ENCODE assay signal across 18 cellular contexts in the genomic region with DNA sequence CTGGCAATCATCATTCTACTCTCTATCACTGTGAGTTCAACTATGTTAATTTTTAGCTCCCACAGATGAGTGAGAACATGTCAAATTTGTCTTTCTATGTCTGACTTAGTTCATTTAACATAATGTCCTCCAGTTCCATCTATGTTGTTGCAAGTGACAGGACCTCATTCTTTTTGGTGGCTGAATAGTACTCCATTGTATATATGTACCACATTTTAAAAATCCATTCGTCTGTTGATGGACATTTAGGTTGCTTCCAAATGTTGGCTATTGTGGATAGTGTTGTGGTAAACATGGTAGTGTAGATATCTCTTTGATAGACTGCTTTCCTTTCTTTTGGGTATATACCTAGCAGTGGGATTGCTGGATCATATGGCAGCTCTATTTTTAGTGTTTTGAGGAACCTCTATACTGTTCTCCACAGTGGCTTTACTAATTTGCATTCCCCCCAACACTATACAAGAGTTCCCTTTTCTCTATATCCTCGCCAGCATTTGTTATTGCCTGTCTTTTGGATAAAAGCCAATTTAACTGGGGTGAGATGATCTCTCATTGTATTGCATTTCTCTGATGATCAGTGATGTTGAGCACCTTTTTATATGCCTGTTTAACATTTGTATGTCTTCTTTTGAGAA.
DNase-seq lines count a peak whose midpoint lies in the region; ATAC-seq and TF ChIP-seq lines count a peak whose summit lies in the region.
"Had no signal": no experiment of that assay in that cellular context is flagged by ENCODE, and none has a peak within 500 bp of the region (broad histone marks: within the 10 kb centered on the region; RNA-seq: fewer than 3 reads in every experiment).

No MANE protein-coding gene starts in this region.

- H2AFZ ChIP-seq in IMR-90 (replicated peaks; ENCODE audit: low read length, poor library complexity) (no peak overlapping the region), osteoblast (ENCODE audit: low read length) (no peak overlapping the region)

- CTCF ChIA-PET in IMR-90 (lab: Yijun Ruan, JAX), result no interaction called here

- H3K4me1 ChIP-seq in IMR-90 (ENCODE audit: control insufficient read depth, insufficient read depth, low read length) (peaks cover 17% of the 10 kb centered on the region), RWPE2 (ENCODE audit: insufficient read depth, poor library complexity, severe bottlenecking) (peaks cover 49% of the 10 kb centered on the region), osteoblast (ENCODE audit: insufficient read depth, low read length) (peaks cover 51% of the 10 kb centered on the region)

- DNase-seq in SIG-M5 treated with dmso at 0.1 percent for 504 hours (lab: John Stamatoyannopoulos, UW; ENCODE audit: unreplicated experiment) (peak; percentile 45), SIG-M5 (lab: John Stamatoyannopoulos, UW) (no peak), IMR-90 (no peak), RWPE2 (ENCODE audit: low spot score) (no peak), osteoblast (ENCODE audit: insufficient read length, low spot score, missing footprints) (no peak), anterior cingulate cortex (lab: John Stamatoyannopoulos, UW) (no peak), SK-N-DZ (ENCODE audit: low spot score) (no peak), left lobe of liver (ENCODE audit: low spot score) (no peak)
- DNase-seq: 8988T, Caco-2, H9, NCI-H1417, NCI-H1930, NCI-H2171, NCI-H510A, NCI-H82 had no signal

- H2AK9ac ChIP-seq in IMR-90 (replicated peaks; ENCODE audit: low read depth, low read length, poor library complexity), result no peak overlapping the region

- H3K27ac ChIP-seq in IMR-90 (ENCODE audit: insufficient read depth, low read length) (0 out of 2 replicates have a peak overlapping the region, but pooled peaks have one; percentile 11), RWPE2 (ENCODE audit: poor library complexity, severe bottlenecking) (peak overlapping the region; percentile 47), osteoblast (ENCODE audit: low read depth, low read length) (peak overlapping the region; percentile 25)
- H3K27ac ChIP-seq: C4-2B had no signal

- no peak overlapping the region for H3K4me2 ChIP-seq in IMR-90 (ENCODE audit: low read depth, low read length)
- no peak overlapping the region for H3K4me2 ChIP-seq in osteoblast (ENCODE audit: insufficient read depth, low read length)

- H4K5ac ChIP-seq in IMR-90 (ENCODE audit: low read depth, low read length), result peak overlapping the region; percentile 26; the same call in 1 of the 2 replicates

- no peak for TF ChIP-seq CTCF in IMR-90 (conservative IDR thresholded peaks at IDR 0.05; ENCODE audit: low read depth, low read length)
- TF ChIP-seq CTCF in RWPE2 (IDR thresholded peaks at IDR 0.05; ENCODE audit: poor library complexity, severe bottlenecking), result no peak
- no peak for TF ChIP-seq CTCF in osteoblast (IDR thresholded peaks at IDR 0.05; ENCODE audit: extremely low read depth, low read depth, low read length)

- H2BK20ac ChIP-seq in IMR-90 (ENCODE audit: low read depth, low read length), result peak overlapping the region; percentile 43; the same call in 1 of the 2 replicates

- TF ChIP-seq POLR2A in IMR-90 (IDR thresholded peaks at IDR 0.05; ENCODE audit: low read depth, low read length), result no peak

- no peaks in the 10 kb centered on the region; the same call in none of the 2 replicates for H3K9me1 ChIP-seq in IMR-90 (ENCODE audit: insufficient read depth, low read length)

- WGBS in IMR-90 (ENCODE audit: extremely low coverage in 2 of 2, insufficient read length in 1 of 2), 2 experiments, result no CpG with 5 or more reads among the region's 2 CpGs

- peak overlapping the region; percentile 2; the same call in 1 of the 2 replicates for H3K4ac ChIP-seq in IMR-90 (ENCODE audit: low read depth, low read length)

- H2BK120ac ChIP-seq in IMR-90 (ENCODE audit: low read depth, low read length), result peak overlapping the region; percentile 16

- no peak overlapping the region for H3K56ac ChIP-seq in IMR-90 (ENCODE audit: extremely low read depth, insufficient read depth, low read length)

- no peak overlapping the region for H3K9ac ChIP-seq in IMR-90 (ENCODE audit: low read depth, low read length)

- H3K9me3 ChIP-seq in IMR-90 (ENCODE audit: control insufficient read depth, insufficient read depth, low read length), result no peaks in the 10 kb centered on the region
- no peaks in the 10 kb centered on the region for H3K9me3 ChIP-seq in RWPE2 (ENCODE audit: severe bottlenecking)
- no peaks in the 10 kb centered on the region for H3K9me3 ChIP-seq in osteoblast (ENCODE audit: low read depth, low read length)
- H3K9me3 ChIP-seq: Caco-2 had no signal

- H2BK5ac ChIP-seq in IMR-90 (ENCODE audit: low read depth, low read length, poor library complexity, severe bottlenecking), result peak overlapping the region; percentile 72

- H3K27me3 ChIP-seq in IMR-90 (ENCODE audit: control insufficient read depth, insufficient read depth, low read length), result no peaks in the 10 kb centered on the region
- H3K27me3 ChIP-seq in RWPE2 (ENCODE audit: insufficient read depth, poor library complexity, severe bottlenecking), result no peaks in the 10 kb centered on the region
- no peaks in the 10 kb centered on the region for H3K27me3 ChIP-seq in osteoblast (ENCODE audit: insufficient read depth, low read length)
- H3K27me3 ChIP-seq: SJSA1 had no signal

- no peak for ATAC-seq in IMR-90 (ENCODE audit: low read depth)
- no peak for ATAC-seq in RWPE2 (ENCODE audit: low read depth)
- ATAC-seq in left lobe of liver, result no peak

- H2BK15ac ChIP-seq in IMR-90 (ENCODE audit: low read depth, low read length), result no peak overlapping the region

- no peaks in the 10 kb centered on the region for H3K79me2 ChIP-seq in osteoblast (ENCODE audit: insufficient read depth, low read length)

- dilution Hi-C loops in IMR-90 (cut with HindIII; ENCODE audit: low sequenced_read_pairs, unreplicated experiment), result no loop called here

- H3K79me1 ChIP-seq in IMR-90 (ENCODE audit: low read depth in 1 of 2, low read length in 2 of 2), result peaks cover 0 to 30% of the 10 kb centered on the region in 2 experiments; a peak in 3 of 4 replicates

- in situ Hi-C loops in IMR-90 (cut with MboI; ENCODE audit: low sequenced_read_pairs), result no loop called here

- H3K4me3 ChIP-seq in IMR-90 (ENCODE audit: insufficient read depth, low read depth, low read length) (no peak overlapping the region), RWPE2 (ENCODE audit: severe bottlenecking) (no peak overlapping the region), osteoblast (ENCODE audit: insufficient read depth, low read length) (no peak overlapping the region)
- H3K4me3 ChIP-seq: SJSA1 had no signal

- BruUV-seq in IMR-90 (replicated peaks; lab: Mats Ljungman, UMichigan), result no TSS peak

- POLR2A ChIA-PET in IMR-90 (lab: Charles Lee; ENCODE audit: unreplicated experiment), result no interaction called here

- no peak overlapping the region for H3K14ac ChIP-seq in IMR-90 (replicated peaks; ENCODE audit: low read depth, low read length)

- H4K8ac ChIP-seq in IMR-90 (ENCODE audit: low read depth in 2 of 2, low read length in 2 of 2), result no peak overlapping the region; a peak in 1 of 4 replicates

- no peak overlapping the region for H3K23ac ChIP-seq in IMR-90 (ENCODE audit: low read depth, low read length)

- H2AK5ac ChIP-seq in IMR-90 (ENCODE audit: low read depth, low read length), result no peak overlapping the region

- H4K20me1 ChIP-seq in IMR-90 (ENCODE audit: insufficient read depth, low read length) (no peaks in the 10 kb centered on the region; the same call in 1 of the 2 replicates), osteoblast (ENCODE audit: insufficient read depth, low read length) (no peaks in the 10 kb centered on the region)

- H4K91ac ChIP-seq in IMR-90 (ENCODE audit: insufficient read depth, low read depth, low read length), result no peak overlapping the region

- intact Hi-C loops in IMR-90 (cut with micrococcal nuclease), result loop anchor here (5.0 kb wide), 1 partner anchor 51 kb away; no protein-coding TSS in a partner anchor

- peak overlapping the region; percentile 52; the same call in 1 of the 2 replicates for H3K18ac ChIP-seq in IMR-90 (ENCODE audit: low read depth, low read length)

- no peaks in the 10 kb centered on the region for H3K36me3 ChIP-seq in IMR-90 (ENCODE audit: control insufficient read depth, insufficient read depth, low read length)
- H3K36me3 ChIP-seq in RWPE2 (ENCODE audit: low read depth), result no peaks in the 10 kb centered on the region
- H3K36me3 ChIP-seq in osteoblast (ENCODE audit: insufficient read depth, low read length), result no peaks in the 10 kb centered on the region

- no peak for TF ChIP-seq RAD21 in IMR-90 (IDR thresholded peaks at IDR 0.05; ENCODE audit: low read length)

TF ChIP-seq in IMR-90, 13 proteins besides CTCF, POLR2A, EP300 and RAD21:
- TF ChIP-seq RCOR1 (IDR thresholded peaks at IDR 0.05; ENCODE audit: insufficient replicate concordance, low read length) (no peak), ELK1 (IDR thresholded peaks at IDR 0.05; ENCODE audit: borderline replicate concordance, low read depth, low read length) (no peak), MXI1 (IDR thresholded peaks at IDR 0.05; ENCODE audit: borderline replicate concordance, low read depth, low read length) (no peak), CEBPB (IDR thresholded peaks at IDR 0.05; ENCODE audit: low read depth, low read length) (no peak), SMC3 (IDR thresholded peaks at IDR 0.05; ENCODE audit: low read depth, low read length) (no peak), FOS (IDR thresholded peaks at IDR 0.05; ENCODE audit: low read depth, low read length) (no peak), USF2 (IDR thresholded peaks at IDR 0.05; ENCODE audit: low read depth, low read length) (no peak), RFX5 (IDR thresholded peaks at IDR 0.05; ENCODE audit: low read depth, low read length) (no peak), BHLHE40 (IDR thresholded peaks at IDR 0.05; ENCODE audit: low read depth, low read length) (no peak), MAZ (IDR thresholded peaks at IDR 0.05; ENCODE audit: borderline replicate concordance, low read depth, low read length) (no peak), NFE2L2 (IDR thresholded peaks at IDR 0.05; ENCODE audit: low read depth, low read length) (no peak)
